ENCODE assay signal across 9 cellular contexts in genomic region chr6:43276180-43277082, GRCh38. TPM values are rescaled to one million over a fixed set of nuclear protein-coding genes. Genes with fewer than 3 reads are reported as not detected.
DNase-seq lines count a peak whose midpoint lies in the region; ATAC-seq, FAIRE-seq and TF ChIP-seq lines count a peak whose summit lies in the region.
"Had no signal": no experiment of that assay in that cellular context is flagged by ENCODE, and none has a peak within 500 bp of the region (broad histone marks: within the 10 kb centered on the region; RNA-seq: fewer than 3 reads in every experiment).

No MANE protein-coding gene starts in this region.

- no peaks in the 10 kb centered on the region for H3K4me1 ChIP-seq in endothelial cell of umbilical vein (ENCODE audit: control insufficient read depth, extremely low read depth, insufficient read depth, low read length)

- H3K4me3 ChIP-seq in endothelial cell of umbilical vein (replicated peaks in 1 of 3; ENCODE audit: insufficient read depth in 1 of 3, low read depth in 1 of 3, low read length in 3 of 3) (no peak overlapping the region), retinal pigment epithelial cell (ENCODE audit: low read length) (peak overlapping the region; percentile 30)

- dilution Hi-C loops in endothelial cell of umbilical vein (cut with MboI; ENCODE audit: extremely low pct_ligation_motif_present, low sequenced_read_pairs): no loop called here

- H3K9me3 ChIP-seq in endothelial cell of umbilical vein (replicated peaks; ENCODE audit: control insufficient read depth, insufficient read depth, low read length): no peaks in the 10 kb centered on the region

- CTCF ChIA-PET in endothelial cell of umbilical vein (lab: Charles Lee): interaction anchor here (0.9 to 1.1 kb wide), 2 partner anchors 15 to 20 kb away, joined by 3 read pairs; no protein-coding TSS in a partner anchor

- intact Hi-C loops in endothelial cell of umbilical vein (cut with micrococcal nuclease): no loop called here

- DNase-seq in GM18507 (ENCODE audit: extremely low spot score, insufficient read length, low read depth) (no peak), endothelial cell of umbilical vein (ENCODE audit: low read depth, low spot score) (no peak), retinal pigment epithelial cell (ENCODE audit: low read depth) (no peak), A172 (ENCODE audit: low spot score) (no peak), DMS153 (lab: John Stamatoyannopoulos, UW) (no peak)
- DNase-seq in activated CD4-positive, alpha-beta T cell treated with anti-CD3 and anti-CD28 coated beads for 4 hours: peak; percentile 12 to 17

- H2AFZ ChIP-seq in endothelial cell of umbilical vein (ENCODE audit: low read depth, low read length): no peak overlapping the region

- no peaks in the 10 kb centered on the region for H3K79me2 ChIP-seq in endothelial cell of umbilical vein (ENCODE audit: control insufficient read depth, insufficient read depth, low read length)

- no peak overlapping the region for H3K4me2 ChIP-seq in endothelial cell of umbilical vein (ENCODE audit: insufficient read depth, low read length)

- no peaks in the 10 kb centered on the region for H3K36me3 ChIP-seq in endothelial cell of umbilical vein (ENCODE audit: control insufficient read depth in 2 of 2, extremely low read depth in 1 of 2, insufficient read depth in 2 of 2, low read length in 2 of 2)

- no peak for TF ChIP-seq POLR2A in endothelial cell of umbilical vein (IDR thresholded peaks at IDR 0.05; ENCODE audit: low read depth, low read length)

- no peak overlapping the region for H3K27ac ChIP-seq in endothelial cell of umbilical vein (ENCODE audit: insufficient read depth, low read depth, low read length)

- no peaks in the 10 kb centered on the region for H4K20me1 ChIP-seq in endothelial cell of umbilical vein (replicated peaks; ENCODE audit: control insufficient read depth, extremely low read depth, insufficient read depth, low read length)

- POLR2A ChIA-PET in endothelial cell of umbilical vein (lab: Charles Lee): no interaction called here

- no peaks in the 10 kb centered on the region for H3K9me1 ChIP-seq in endothelial cell of umbilical vein (replicated peaks; ENCODE audit: control insufficient read depth, extremely low read depth, insufficient read depth, low read length)

- H3K9ac ChIP-seq in endothelial cell of umbilical vein (replicated peaks; ENCODE audit: extremely low read depth, insufficient read depth, low read length): no peak overlapping the region

- TF ChIP-seq CTCF in endothelial cell of umbilical vein (IDR thresholded peaks at IDR 0.05; ENCODE audit: extremely low read depth in 1 of 2, insufficient read depth in 1 of 2, low read depth in 1 of 2, low read length in 2 of 2) (no peak), retinal pigment epithelial cell (conservative IDR thresholded peaks at IDR 0.05; ENCODE audit: low read depth, low read length) (no peak)

- no peak for ATAC-seq in HG03196 (IDR thresholded peaks at IDR 0.05; ENCODE audit: unreplicated experiment)
- no peak for ATAC-seq in HG03135 (IDR thresholded peaks at IDR 0.05; ENCODE audit: unreplicated experiment)

- no TSS peak for BruUV-seq in endothelial cell of umbilical vein (replicated peaks; lab: Mats Ljungman, UMichigan)

- peaks cover 50 to 59% of the 10 kb centered on the region in 2 experiments for H3K27me3 ChIP-seq in endothelial cell of umbilical vein (ENCODE audit: control insufficient read depth in 2 of 2, insufficient read depth in 2 of 2, low read length in 2 of 2)

- FAIRE-seq in GM18507 (lab: Jason Lieb, UNC) (peak; percentile 83), endothelial cell of umbilical vein (lab: Jason Lieb, UNC) (no peak)

TF ChIP-seq in endothelial cell of umbilical vein, 7 proteins besides CTCF, POLR2A, EP300 and RAD21:
- TF ChIP-seq POLR2AphosphoS5 (IDR thresholded peaks at IDR 0.05; ENCODE audit: insufficient read depth, low read depth, low read length): no peak
- TF ChIP-seq EZH2 (IDR thresholded peaks at IDR 0.05; ENCODE audit: borderline replicate concordance, low read depth, low read length, severe bottlenecking): peak; percentile 96
TF ChIP-seq in endothelial cell of umbilical vein: peak in this region for 1.

RNA-seq across cellular contexts. Expression of gene SLC22A7, which starts 21.6 kb away (rescaled TPM):
- not detected in 2 replicates for total RNA-seq in endothelial cell of umbilical vein
- polyA plus RNA-seq in endothelial cell of umbilical vein: not detected in 2 replicates
- polyA plus RNA-seq in endothelial cell of umbilical vein (2011; cell fraction: cytosol; rRNA removed): not detected in 2 replicates
- polyA plus RNA-seq in endothelial cell of umbilical vein (2011; cell fraction: nucleus; rRNA removed): not detected in 2 replicates
- polyA plus RNA-seq in endothelial cell of umbilical vein (2012): not detected in 2 replicates
- polyA minus RNA-seq in endothelial cell of umbilical vein: not detected in 2 replicates
- polyA minus RNA-seq in endothelial cell of umbilical vein (2011; cell fraction: cytosol; rRNA and poly(A)+ RNA removed): not detected
- not detected in 2 replicates for polyA minus RNA-seq in endothelial cell of umbilical vein (2011; cell fraction: nucleus; rRNA and poly(A)+ RNA removed)
- total RNA-seq in A172 (2014; rRNA removed; shearing (Covaris generic)): not detected in 2 replicates
- total RNA-seq: SK-MEL-5 had no signal

RNA-seq across cellular contexts. Expression of gene CRIP3, which starts 32.2 kb away (rescaled TPM):
- not detected in 2 replicates for total RNA-seq in endothelial cell of umbilical vein
- not detected in 2 replicates for polyA plus RNA-seq in endothelial cell of umbilical vein
- polyA plus RNA-seq in endothelial cell of umbilical vein (2011; cell fraction: cytosol; rRNA removed): not detected in 2 replicates
- not detected in 2 replicates for polyA plus RNA-seq in endothelial cell of umbilical vein (2011; cell fraction: nucleus; rRNA removed)
- not detected in 2 replicates for polyA plus RNA-seq in endothelial cell of umbilical vein (2012)
- polyA minus RNA-seq in endothelial cell of umbilical vein: not detected in 2 replicates
- polyA minus RNA-seq in endothelial cell of umbilical vein (2011; cell fraction: cytosol; rRNA and poly(A)+ RNA removed): not detected
- polyA minus RNA-seq in endothelial cell of umbilical vein (2011; cell fraction: nucleus; rRNA and poly(A)+ RNA removed): not detected in 2 replicates
- not detected in 2 replicates for total RNA-seq in A172 (2014; rRNA removed; shearing (Covaris generic))
- total RNA-seq: SK-MEL-5 had no signal

RNA-seq across cellular contexts. Expression of gene TTBK1, which starts 33.1 kb away (rescaled TPM):
- 0.12 TPM in 1 of 2 replicates, not detected in the other for total RNA-seq in endothelial cell of umbilical vein
- polyA plus RNA-seq in endothelial cell of umbilical vein: 0.06 TPM in 2 replicates
- 0.01 TPM in 2 replicates for polyA plus RNA-seq in endothelial cell of umbilical vein (2011; cell fraction: cytosol; rRNA removed)
- polyA plus RNA-seq in endothelial cell of umbilical vein (2011; cell fraction: nucleus; rRNA removed): 0.10 and 0.14 TPM in 2 replicates
- 0.04 and 0.07 TPM in 2 replicates for polyA plus RNA-seq in endothelial cell of umbilical vein (2012)
- 0.06 and 0.19 TPM in 2 replicates for polyA minus RNA-seq in endothelial cell of umbilical vein
- polyA minus RNA-seq in endothelial cell of umbilical vein (2011; cell fraction: cytosol; rRNA and poly(A)+ RNA removed): not detected
- 0.10 and 0.14 TPM in 2 replicates for polyA minus RNA-seq in endothelial cell of umbilical vein (2011; cell fraction: nucleus; rRNA and poly(A)+ RNA removed)
- total RNA-seq in A172 (2014; rRNA removed; shearing (Covaris generic)): not detected in 2 replicates
- total RNA-seq: SK-MEL-5 had no signal

RNA-seq across cellular contexts. Expression of gene DNPH1, which starts 47.1 kb away (rescaled TPM):
- total RNA-seq in endothelial cell of umbilical vein: 34.3 and 37.7 TPM in 2 replicates
- polyA plus RNA-seq in endothelial cell of umbilical vein: 120 and 131 TPM in 2 replicates
- polyA plus RNA-seq in endothelial cell of umbilical vein (2011; cell fraction: cytosol; rRNA removed): 65.8 and 81.7 TPM in 2 replicates
- 22.2 and 25.2 TPM in 2 replicates for polyA plus RNA-seq in endothelial cell of umbilical vein (2011; cell fraction: nucleus; rRNA removed)
- polyA plus RNA-seq in endothelial cell of umbilical vein (2012): 30.6 and 50.9 TPM in 2 replicates
- polyA minus RNA-seq in endothelial cell of umbilical vein: 17.8 and 20.9 TPM in 2 replicates
- 58.5 TPM for polyA minus RNA-seq in endothelial cell of umbilical vein (2011; cell fraction: cytosol; rRNA and poly(A)+ RNA removed)
- polyA minus RNA-seq in endothelial cell of umbilical vein (2011; cell fraction: nucleus; rRNA and poly(A)+ RNA removed): 5.5 and 6.8 TPM in 2 replicates
- 120 and 173 TPM in 2 replicates for total RNA-seq in A172 (2014; rRNA removed; shearing (Covaris generic))

Comparison
In these comparisons a context has a peak if more than half of its experiments do, and no peak if none do; other contexts are left out.
1. DNase-seq: peak in activated CD4-positive, alpha-beta T cell treated with anti-CD3 and anti-CD28 coated beads for 4 hours (2 of 2); none in GM18507 (single experiment), endothelial cell of umbilical vein (single experiment), retinal pigment epithelial cell (single experiment), A172 (single experiment) and DMS153 (single experiment).